1 cellular context compared by ENCODE assay signal in the genomic region with DNA sequence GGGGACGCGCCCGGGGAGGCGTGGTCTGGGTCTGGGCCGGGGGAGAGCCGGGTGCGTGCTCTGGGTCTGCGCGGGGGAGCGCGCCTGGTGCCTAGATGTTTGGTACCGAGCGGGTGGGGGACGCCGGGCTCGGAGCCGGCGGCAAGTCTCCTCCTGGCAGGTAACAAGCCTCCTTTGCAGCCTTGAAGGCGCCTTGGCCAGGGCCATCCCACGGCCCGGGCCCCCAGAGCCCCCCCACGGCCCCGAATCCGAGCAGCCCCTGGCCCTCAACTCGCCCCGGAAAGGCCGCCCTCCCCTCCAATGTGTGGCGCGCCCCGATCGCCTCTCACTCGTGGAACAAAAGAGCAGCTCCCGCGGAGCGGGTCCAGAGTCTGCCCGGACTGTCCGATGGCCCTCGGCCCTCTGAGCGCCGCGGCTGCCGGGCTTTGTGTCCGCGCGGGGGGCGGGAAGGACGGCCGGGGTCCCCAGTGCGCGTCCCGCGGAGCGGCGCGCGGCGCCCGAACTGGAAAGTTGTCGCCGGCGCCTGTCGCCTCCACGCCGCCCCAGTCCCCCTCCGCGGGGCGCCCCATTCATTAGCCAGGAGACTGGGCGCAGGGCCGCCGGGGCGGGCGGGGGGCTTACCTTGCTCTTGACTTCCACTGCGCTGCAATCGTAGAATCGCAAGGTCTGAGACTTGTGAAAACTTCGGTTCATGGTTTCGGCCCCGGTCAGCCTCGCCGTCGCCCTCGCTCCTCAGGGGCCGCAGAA.
TF ChIP-seq lines count a peak whose summit lies in the region.

No MANE protein-coding gene starts in this region.

TF ChIP-seq in K562, 482 proteins besides CTCF, POLR2A, EP300 and RAD21:
- TF ChIP-seq, protein P1, sequence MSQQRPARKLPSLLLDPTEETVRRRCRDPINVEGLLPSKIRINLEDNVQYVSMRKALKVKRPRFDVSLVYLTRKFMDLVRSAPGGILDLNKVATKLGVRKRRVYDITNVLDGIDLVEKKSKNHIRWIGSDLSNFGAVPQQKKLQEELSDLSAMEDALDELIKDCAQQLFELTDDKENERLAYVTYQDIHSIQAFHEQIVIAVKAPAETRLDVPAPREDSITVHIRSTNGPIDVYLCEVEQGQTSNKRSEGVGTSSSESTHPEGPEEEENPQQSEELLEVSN (IDR thresholded peaks at IDR 0.05; ENCODE audit: borderline replicate concordance in 1 of 2, extremely low read depth in 1 of 2, insufficient read depth in 1 of 2, insufficient read length in 1 of 2, low read depth in 1 of 2, low read length in 1 of 2, poor library complexity in 1 of 2, severe bottlenecking in 1 of 2) = peak in 1 of 2 experiments; percentile 29
- TF ChIP-seq PHF8 (IDR thresholded peaks at IDR 0.05; ENCODE audit: borderline replicate concordance, low read length) (peak; percentile 23; the same call in 1 of the 2 replicates), POLR2G (IDR thresholded peaks at IDR 0.05; ENCODE audit: low read depth, low read length) (peak; percentile 31; the same call in 1 of the 2 replicates), SMARCB1 (IDR thresholded peaks at IDR 0.05; ENCODE audit: insufficient read length, low read depth) (no peak)
- TF ChIP-seq, protein P2, sequence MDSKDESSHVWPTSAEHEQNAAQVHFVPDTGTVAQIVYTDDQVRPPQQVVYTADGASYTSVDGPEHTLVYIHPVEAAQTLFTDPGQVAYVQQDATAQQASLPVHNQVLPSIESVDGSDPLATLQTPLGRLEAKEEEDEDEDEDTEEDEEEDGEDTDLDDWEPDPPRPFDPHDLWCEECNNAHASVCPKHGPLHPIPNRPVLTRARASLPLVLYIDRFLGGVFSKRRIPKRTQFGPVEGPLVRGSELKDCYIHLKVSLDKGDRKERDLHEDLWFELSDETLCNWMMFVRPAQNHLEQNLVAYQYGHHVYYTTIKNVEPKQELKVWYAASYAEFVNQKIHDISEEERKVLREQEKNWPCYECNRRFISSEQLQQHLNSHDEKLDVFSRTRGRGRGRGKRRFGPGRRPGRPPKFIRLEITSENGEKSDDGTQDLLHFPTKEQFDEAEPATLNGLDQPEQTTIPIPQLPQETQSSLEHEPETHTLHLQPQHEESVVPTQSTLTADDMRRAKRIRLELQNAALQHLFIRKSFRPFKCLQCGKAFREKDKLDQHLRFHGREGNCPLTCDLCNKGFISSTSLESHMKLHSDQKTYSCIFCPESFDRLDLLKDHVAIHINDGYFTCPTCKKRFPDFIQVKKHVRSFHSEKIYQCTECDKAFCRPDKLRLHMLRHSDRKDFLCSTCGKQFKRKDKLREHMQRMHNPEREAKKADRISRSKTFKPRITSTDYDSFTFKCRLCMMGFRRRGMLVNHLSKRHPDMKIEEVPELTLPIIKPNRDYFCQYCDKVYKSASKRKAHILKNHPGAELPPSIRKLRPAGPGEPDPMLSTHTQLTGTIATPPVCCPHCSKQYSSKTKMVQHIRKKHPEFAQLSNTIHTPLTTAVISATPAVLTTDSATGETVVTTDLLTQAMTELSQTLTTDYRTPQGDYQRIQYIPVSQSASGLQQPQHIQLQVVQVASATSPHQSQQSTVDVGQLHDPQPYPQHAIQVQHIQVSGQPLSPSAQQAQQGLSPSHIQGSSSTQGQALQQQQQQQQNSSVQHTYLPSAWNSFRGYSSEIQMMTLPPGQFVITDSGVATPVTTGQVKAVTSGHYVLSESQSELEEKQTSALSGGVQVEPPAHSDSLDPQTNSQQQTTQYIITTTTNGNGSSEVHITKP (IDR thresholded peaks at IDR 0.05; ENCODE audit: partially characterized antibody) = peak; percentile 64
